ENCODE assay signal across 1 cellular context in genomic region chr15:63917588-63918316, GRCh38.
TF ChIP-seq lines count a peak whose summit lies in the region.

No MANE protein-coding gene starts in this region.

TF ChIP-seq in K562, 482 proteins besides CTCF, POLR2A, EP300 and RAD21 (continued from another document):
- TF ChIP-seq SFPQ (IDR thresholded peaks at IDR 0.05; ENCODE audit: low read depth, low read length) (no peak), ZNF695 (CRISPR knock-in tag; IDR thresholded peaks at IDR 0.05) (no peak), FOXK2 (conservative IDR thresholded peaks at IDR 0.05 in 1 of 2, IDR thresholded peaks at IDR 0.05 in 1 of 2; ENCODE audit: low read depth in 2 of 2) (no peak), YBX1 (IDR thresholded peaks at IDR 0.05) (no peak), HNRNPUL1 (IDR thresholded peaks at IDR 0.05; ENCODE audit: low read length) (no peak), HDAC2 (IDR thresholded peaks at IDR 0.05) (0 out of 2 replicates have a peak, but pooled peaks have one; percentile 53), CBFB (CRISPR knock-in tag; IDR thresholded peaks at IDR 0.05) (no peak), HMG20A (CRISPR knock-in tag; conservative IDR thresholded peaks at IDR 0.05) (no peak), ZNF780A (CRISPR knock-in tag; IDR thresholded peaks at IDR 0.05) (no peak), SLC30A9 (CRISPR knock-in tag; IDR thresholded peaks at IDR 0.05) (no peak), ZNF324 (CRISPR knock-in tag; IDR thresholded peaks at IDR 0.05) (no peak), RCOR1 (IDR thresholded peaks at IDR 0.05; ENCODE audit: borderline replicate concordance in 1 of 2, low read depth in 2 of 2, low read length in 2 of 2) (peak in 1 of 2 experiments; percentile 70; a peak in 2 of 4 replicates), PYGO2 (tag; IDR thresholded peaks at IDR 0.05) (no peak), E2F4 (CRISPR knock-in tag; IDR thresholded peaks at IDR 0.05; ENCODE audit: low read depth) (no peak), VEZF1 (CRISPR knock-in tag; IDR thresholded peaks at IDR 0.05) (no peak), CCNT2 (IDR thresholded peaks at IDR 0.05; ENCODE audit: borderline replicate concordance, extremely low read depth, insufficient read length, low read depth, low read length) (no peak), CREBBP (IDR thresholded peaks at IDR 0.05; ENCODE audit: low read depth, low read length) (no peak), MECOM (CRISPR knock-in tag; IDR thresholded peaks at IDR 0.05) (0 out of 2 replicates have a peak, but pooled peaks have one; percentile 50), ZZZ3 (IDR thresholded peaks at IDR 0.05) (no peak), ELK3 (CRISPR knock-in tag; IDR thresholded peaks at IDR 0.05) (no peak), TARDBP (IDR thresholded peaks at IDR 0.05) (no peak), BRCA1 (IDR thresholded peaks at IDR 0.05) (no peak), BRCA1 (CRISPR knock-in tag; IDR thresholded peaks at IDR 0.05) (no peak), KDM1A (IDR thresholded peaks at IDR 0.05) (peak; percentile 90 to 94), ZNF212 (CRISPR knock-in tag; IDR thresholded peaks at IDR 0.05) (no peak), CLOCK (CRISPR knock-in tag; IDR thresholded peaks at IDR 0.05; ENCODE audit: borderline replicate concordance) (no peak), FOXM1 (IDR thresholded peaks at IDR 0.05; ENCODE audit: low read depth) (no peak), FOXM1 (CRISPR knock-in tag; IDR thresholded peaks at IDR 0.05; ENCODE audit: low read depth) (no peak), ZNF263 (CRISPR knock-in tag; IDR thresholded peaks at IDR 0.05; ENCODE audit: borderline replicate concordance) (no peak), KDM5B (IDR thresholded peaks at IDR 0.05; ENCODE audit: insufficient replicate concordance, low read depth, low read length) (no peak), TRIM25 (IDR thresholded peaks at IDR 0.05; ENCODE audit: borderline replicate concordance) (no peak), HDAC1 (IDR thresholded peaks at IDR 0.05) (peak in 1 of 2 experiments; percentile 46; a peak in 2 of 4 replicates)
